ENCODE assay signal across 24 cellular contexts in the genomic region with DNA sequence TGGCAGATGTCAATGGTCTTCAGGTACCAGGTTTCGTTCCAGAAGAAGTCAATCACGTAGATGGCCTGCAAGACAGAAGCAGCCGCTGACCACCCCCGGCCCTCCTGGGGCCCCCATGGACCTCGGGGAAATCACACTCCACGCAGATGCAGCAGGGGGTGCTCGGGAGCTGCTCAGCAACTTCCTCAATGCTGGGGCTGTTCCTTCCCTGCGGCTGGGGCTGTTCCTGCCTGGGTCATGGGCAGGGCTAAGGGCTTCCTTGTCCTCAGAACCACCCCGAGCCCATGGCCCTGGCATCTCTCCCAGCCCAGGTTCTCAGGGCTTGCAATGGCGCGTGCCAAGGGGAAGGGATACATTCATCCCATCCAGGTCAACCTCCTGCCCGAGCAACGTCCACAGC. TPM values are rescaled to one million over a fixed set of nuclear protein-coding genes. Genes with fewer than 3 reads are reported as not detected.
DNase-seq lines count a peak whose midpoint lies in the region; ATAC-seq, FAIRE-seq and TF ChIP-seq lines count a peak whose summit lies in the region.
"Had no signal": no experiment of that assay in that cellular context is flagged by ENCODE, and none has a peak within 500 bp of the region (broad histone marks: within the 10 kb centered on the region; RNA-seq: fewer than 3 reads in every experiment).

No MANE protein-coding gene starts in this region.

- peaks cover 0 to 12% (median 7%) of the 10 kb centered on the region in 9 donors for H3K4me1 ChIP-seq in heart right ventricle
- H3K4me1 ChIP-seq in K562 (replicated peaks in 1 of 2; ENCODE audit: control insufficient read depth in 2 of 2, insufficient read depth in 2 of 2, low read length in 2 of 2), result peaks cover 9 to 15% of the 10 kb centered on the region in 2 experiments; a peak in 3 of 5 replicates
- peaks cover 0 to 1% of the 10 kb centered on the region in 2 donors for H3K4me1 ChIP-seq in neuronal stem cell (ENCODE audit: control insufficient read depth in 2 of 2, insufficient read depth in 1 of 2, low read depth in 1 of 2, low read length in 2 of 2)

- no peak for TF ChIP-seq EP300 in K562 (IDR thresholded peaks at IDR 0.05; ENCODE audit: low read length)

- no peak for FAIRE-seq in K562 (lab: Jason Lieb, UNC)
- FAIRE-seq: D721Med, GM12878, H54 had no signal

- H2BK15ac ChIP-seq in neuronal stem cell (ENCODE audit: low read length), result no peak overlapping the region

- H3K27ac ChIP-seq in heart right ventricle, result no peak overlapping the region
- no peak overlapping the region for H3K27ac ChIP-seq in K562 (ENCODE audit: extremely low read depth, low read depth, low read length)
- H3K27ac ChIP-seq in neuronal stem cell (replicated peaks; ENCODE audit: low read length), result no peak overlapping the region
- H3K27ac ChIP-seq: 22Rv1, PC-9, SK-N-MC had no signal

- POLR2A ChIA-PET in K562 (lab: Yijun Ruan, JAX), result interaction anchor here (3.6 kb wide), 1 partner anchor 10 kb away, joined by 26 read pairs; a partner anchor contains a TSS

- peaks cover 52% of the 10 kb centered on the region for H4K20me1 ChIP-seq in K562 (replicated peaks; ENCODE audit: control insufficient read depth, insufficient read depth, low read length)

- TF ChIP-seq POLR2A in K562 (conservative IDR thresholded peaks at IDR 0.05), result no peak

- no peaks in the 10 kb centered on the region for H3K9me3 ChIP-seq in heart right ventricle
- no peaks in the 10 kb centered on the region for H3K9me3 ChIP-seq in K562 (replicated peaks; ENCODE audit: control insufficient read depth, insufficient read depth, low read depth, low read length)
- no peaks in the 10 kb centered on the region for H3K9me3 ChIP-seq in neuronal stem cell (replicated peaks in 1 of 2; ENCODE audit: control insufficient read depth in 2 of 2, insufficient read depth in 1 of 2, low read depth in 1 of 2, low read length in 2 of 2)
- H3K9me3 ChIP-seq: MG63 had no signal

- CTCF ChIA-PET in K562 (lab: Yijun Ruan, JAX; ENCODE audit: low intra/inter-chr PET ratio), result no interaction called here

- in situ Hi-C loops in SK-MEL-5 (cut with HindIII; ENCODE audit: low pct_unique_long_range_greater_than_20kb, low sequenced_read_pairs) (no loop called here), K562 (cut with MboI) (no loop called here), GM13976 (cut with MboI; ENCODE audit: low sequenced_read_pairs, unreplicated experiment) (no loop called here)

- H2AFZ ChIP-seq in K562 (ENCODE audit: low read depth, low read length), result no peak overlapping the region
- H2AFZ ChIP-seq in neuronal stem cell (ENCODE audit: low read length), result no peak overlapping the region
- H2AFZ ChIP-seq: PC-9 had no signal

- intact Hi-C loops in cardiac septum (cut with DNase I) (no loop called here), heart right ventricle (cut with DNase I) (no loop called here), K562 (cut with micrococcal nuclease) (no loop called here)

- peaks cover 14% of the 10 kb centered on the region for H3K79me1 ChIP-seq in neuronal stem cell (ENCODE audit: low read depth, low read length)

- no peak overlapping the region for H3K23ac ChIP-seq in neuronal stem cell (ENCODE audit: low read depth, low read length, poor library complexity)

- no peak overlapping the region for H4K8ac ChIP-seq in neuronal stem cell (ENCODE audit: low read depth, low read length)

- no peak overlapping the region for H4K91ac ChIP-seq in neuronal stem cell (ENCODE audit: low read depth, low read length, poor library complexity)

- H3K79me2 ChIP-seq in K562 (ENCODE audit: control insufficient read depth, insufficient read depth, low read length), result no peaks in the 10 kb centered on the region; the same call in 2 of the 3 replicates

- H3K4ac ChIP-seq in neuronal stem cell (ENCODE audit: low read length), result no peak overlapping the region

- no peak overlapping the region for H2BK12ac ChIP-seq in neuronal stem cell (ENCODE audit: low read length)

- TF ChIP-seq CTCF in heart right ventricle (IDR thresholded peaks at IDR 0.05) (no peak), K562 (IDR thresholded peaks at IDR 0.05 in 2 of 3, conservative IDR thresholded peaks at IDR 0.05 in 1 of 3; ENCODE audit: insufficient read depth in 2 of 3, low read depth in 1 of 3, low read length in 3 of 3) (peak in 1 of 3 experiments; percentile 9; a peak in 1 of 6 replicates), GM13976 (IDR thresholded peaks at IDR 0.05; ENCODE audit: borderline replicate concordance, control extremely low read depth, extremely low read depth, insufficient read depth, missing control alignments) (no peak)

- no peak overlapping the region; a peak in 1 of 4 replicates for H3K9ac ChIP-seq in K562 (ENCODE audit: insufficient read depth in 1 of 2, low read depth in 2 of 2, low read length in 2 of 2)
- H3K9ac ChIP-seq in neuronal stem cell (ENCODE audit: low read depth, low read length, poor library complexity), result peak overlapping the region; percentile 15

- H3K4me3 ChIP-seq in heart right ventricle, result no peak overlapping the region
- no peak overlapping the region for H3K4me3 ChIP-seq in K562
- no peak overlapping the region for H3K4me3 ChIP-seq in neuronal stem cell (ENCODE audit: low read length in 2 of 2)
- H3K4me3 ChIP-seq: GM12878, MG63, PC-9, SK-N-MC had no signal

- no peak overlapping the region for H2BK5ac ChIP-seq in neuronal stem cell (ENCODE audit: low read length)

- H3K36me3 ChIP-seq in heart right ventricle (peaks cover 0 to 74% (median 16%) of the 10 kb centered on the region in 9 donors), K562 (ENCODE audit: control insufficient read depth, insufficient read depth, low read length) (peaks cover 86% of the 10 kb centered on the region), neuronal stem cell (replicated peaks in 1 of 2; ENCODE audit: control insufficient read depth in 2 of 2, insufficient read depth in 2 of 2, low read length in 2 of 2) (peaks cover 80 to 88% of the 10 kb centered on the region in 2 donors)
- H3K36me3 ChIP-seq: MG63 had no signal

- ATAC-seq in heart right ventricle (no peak), K562 (no peak)
- ATAC-seq: GM12878 had no signal

- H3K18ac ChIP-seq in neuronal stem cell (ENCODE audit: low read length), result no peak overlapping the region

- H3K9me1 ChIP-seq in K562 (ENCODE audit: control insufficient read depth, insufficient read depth, low read length), result peaks cover 5% of the 10 kb centered on the region

- TF ChIP-seq RAD21 in K562 (CRISPR knock-in tag; conservative IDR thresholded peaks at IDR 0.05 in 1 of 2, IDR thresholded peaks at IDR 0.05 in 1 of 2), result 0 out of 4 replicates have a peak, but pooled peaks of 1 of the 2 experiments have one; percentile 5

- no peak overlapping the region for H2BK120ac ChIP-seq in neuronal stem cell (ENCODE audit: low read depth, low read length)

- no peak overlapping the region for H3K4me2 ChIP-seq in K562 (ENCODE audit: insufficient read depth, low read length)
- H3K4me2 ChIP-seq in neuronal stem cell (ENCODE audit: insufficient read depth, low read length, poor library complexity, severe bottlenecking), result no peak overlapping the region
- H3K4me2 ChIP-seq: PC-9 had no signal

- no TSS peak for BruUV-seq in K562 (replicated peaks; lab: Mats Ljungman, UMichigan)

- 74 to 81% methylated on average over 13 of the region's 13 CpGs for WGBS in heart right ventricle, 2 donors
- WGBS in K562 (ENCODE audit: insufficient coverage, low coverage, missing lambda C conversion rate), result 83% methylated on average over 8 of the region's 13 CpGs
- WGBS in neuronal stem cell (ENCODE audit: extremely low coverage in 2 of 2, insufficient read length in 2 of 2, insufficient replicate concordance in 1 of 2), 2 donors, result no CpG with 5 or more reads among the region's 13 CpGs

- no peak overlapping the region for H3K14ac ChIP-seq in neuronal stem cell (ENCODE audit: low read length)

- no peaks in the 10 kb centered on the region for H3K27me3 ChIP-seq in heart right ventricle
- no peaks in the 10 kb centered on the region for H3K27me3 ChIP-seq in K562 (ENCODE audit: control insufficient read depth in 2 of 2, insufficient read depth in 2 of 2, low read length in 2 of 2)
- H3K27me3 ChIP-seq in neuronal stem cell (ENCODE audit: control insufficient read depth in 3 of 3, insufficient read depth in 3 of 3, low read depth in 1 of 3, low read length in 3 of 3), result no peaks in the 10 kb centered on the region
- H3K27me3 ChIP-seq: MG63 had no signal

- H2AK5ac ChIP-seq in neuronal stem cell (ENCODE audit: low read depth, low read length), result no peak overlapping the region

- DNase-seq in cardiac septum (ENCODE audit: low spot score) (peak; percentile 50), heart right ventricle (no peak), SK-MEL-5 (ENCODE audit: low read depth, low spot score) (peak; percentile 59), K562 (ENCODE audit: extremely low read depth in 1 of 4, low spot score in 3 of 4) (no peak), neuronal stem cell (ENCODE audit: low spot score) (no peak), GM13976 (ENCODE audit: low spot score) (no peak), RKO (ENCODE audit: low spot score) (no peak)
- no peak for DNase-seq in activated CD4-positive, CD25-positive, alpha-beta regulatory T cell (lab: John Stamatoyannopoulos, UW)
- DNase-seq: CD4-positive, CD25-positive, alpha-beta regulatory T cell; KBM-7; MG63; NCI-H2029 treated with DMSO at 0.1 percent for 48 hours; NCI-H446 treated with DMSO at 0.1 percent for 48 hours; NCI-H526; NCI-H82; NK-92 treated with Interleukin-12 subunit alpha and Interleukin-12 subunit beta, amount 100 ng/mL, for 24 hours; PC-9; SHP77 treated with DMSO at 0.1 percent for 48 hours; SW 1271 had no signal

RNA-seq across cellular contexts. Expression of a gene that starts 10.3 kb away (rescaled TPM):
- 31.2 TPM for total RNA-seq in cardiac septum
- total RNA-seq in heart right ventricle, result 10 to 100 TPM; 24.9 to 49.6 (median 31.0) TPM
- 10 to 100 TPM; 13.5 to 16.0 TPM for polyA plus RNA-seq in heart right ventricle
- 114 and 117 TPM in 2 replicates for total RNA-seq in SK-MEL-5 (2014; rRNA removed; shearing (Covaris generic))
- 118 and 123 TPM in 2 replicates for polyA plus RNA-seq in SK-MEL-5 (2015; cell fraction: cytosol; rRNA removed)
- 30.8 and 33.5 TPM in 2 replicates for polyA plus RNA-seq in SK-MEL-5 (2015; cell fraction: nucleus; rRNA removed)
- total RNA-seq in K562 (2011; cell fraction: chromatin; rRNA removed; ENCODE audit: low replicate concordance), result 183 and 461 TPM in 2 replicates
- 625 and 780 TPM in 2 replicates for total RNA-seq in K562 (2011; cell fraction: nucleolus; rRNA removed)
- total RNA-seq in K562 (2011; cell fraction: nucleoplasm; rRNA removed), result 410 and 462 TPM in 2 replicates
- total RNA-seq in K562 (2014; rRNA removed), result 96.8 and 126 TPM in 2 replicates
- total RNA-seq in K562 (2014; rRNA removed; fragmentation: Illumina TruSeq; extraction: Trizol), result 34.2 and 38.0 TPM in 2 replicates
- 45.5 and 48.0 TPM in 2 replicates for total RNA-seq in K562 (2015; rRNA removed; fragmentation: Illumina TruSeq; extraction: Trizol)
- 176 and 181 TPM in 2 replicates for total RNA-seq in K562 (2021)
- polyA plus RNA-seq in K562 (2011; rRNA removed), result 107 and 268 TPM in 2 replicates
- polyA plus RNA-seq in K562 (2011; cell fraction: cytosol; rRNA removed), result 249 and 261 TPM in 2 replicates
- polyA plus RNA-seq in K562 (2011; cell fraction: nucleus; rRNA removed), result 198 and 205 TPM in 2 replicates
- 92.0 and 179 TPM in 2 replicates for polyA plus RNA-seq in K562 (2012)
- 136 and 192 TPM in 2 replicates for polyA plus RNA-seq in K562 (2014; fragmentation: Illumina TruSeq; extraction: Trizol)
- polyA plus RNA-seq in K562 (2014; fragmentation: Nextera tagmentation; extraction: Ambion mirVana), result 10 to 100 TPM in 1 of 2 experiments, 1 to 10 TPM in 1; 8.4 to 14.5 TPM
- polyA plus RNA-seq in K562 (2014; rRNA removed), result 82.4 and 83.0 TPM in 2 replicates
- 91.4 and 116 TPM in 2 replicates for polyA minus RNA-seq in K562 (2011; rRNA and poly(A)+ RNA removed)
- polyA minus RNA-seq in K562 (2011; cell fraction: cytosol; rRNA and poly(A)+ RNA removed), result 249 and 302 TPM in 2 replicates
- polyA minus RNA-seq in K562 (2011; cell fraction: nucleus; rRNA and poly(A)+ RNA removed), result 51.8 and 90.1 TPM in 2 replicates
- polyA plus RNA-seq in neuronal stem cell (2013, experiment 1 of 2), result 138 TPM
- polyA plus RNA-seq in neuronal stem cell (2013, experiment 2 of 2), result 140 TPM

RNA-seq across cellular contexts. Expression of a gene that starts 15.1 kb away (rescaled TPM):
- total RNA-seq in cardiac septum (22.0 TPM), heart right ventricle (10 to 100 TPM; 13.4 to 31.4 (median 16.0) TPM), K562 (2014; rRNA removed) (44.5 and 53.6 TPM in 2 replicates), K562 (2014; rRNA removed; fragmentation: Illumina TruSeq; extraction: Trizol) (26.3 and 27.4 TPM in 2 replicates), K562 (2015; rRNA removed; fragmentation: Illumina TruSeq; extraction: Trizol) (41.7 and 42.8 TPM in 2 replicates), K562 (2021) (47.9 and 51.6 TPM in 2 replicates)
- polyA plus RNA-seq in heart right ventricle (10 to 100 TPM; 25.6 to 32.0 TPM), K562 (2011; rRNA removed) (43.2 and 51.7 TPM in 2 replicates), K562 (2014; fragmentation: Illumina TruSeq; extraction: Trizol) (40.3 and 42.1 TPM in 2 replicates), K562 (2014; fragmentation: Nextera tagmentation; extraction: Ambion mirVana) (10 to 100 TPM; 12.7 to 14.6 TPM), K562 (2014; rRNA removed) (54.0 and 57.3 TPM in 2 replicates)
- 127 and 130 TPM in 2 replicates for total RNA-seq in SK-MEL-5 (2014; rRNA removed; shearing (Covaris generic))
- polyA plus RNA-seq in SK-MEL-5 (2015; cell fraction: cytosol; rRNA removed), result 76.4 and 80.0 TPM in 2 replicates
- polyA plus RNA-seq in SK-MEL-5 (2015; cell fraction: nucleus; rRNA removed), result 715 and 746 TPM in 2 replicates
- 145 and 274 TPM in 2 replicates for total RNA-seq in K562 (2011; cell fraction: chromatin; rRNA removed; ENCODE audit: low replicate concordance)
- 145 TPM in 2 replicates for total RNA-seq in K562 (2011; cell fraction: nucleolus; rRNA removed)
- total RNA-seq in K562 (2011; cell fraction: nucleoplasm; rRNA removed), result 145 and 159 TPM in 2 replicates
- 39.6 and 42.6 TPM in 2 replicates for polyA plus RNA-seq in K562 (2011; cell fraction: cytosol; rRNA removed)
- polyA plus RNA-seq in K562 (2011; cell fraction: nucleus; rRNA removed), result 255 and 291 TPM in 2 replicates
- 53.2 and 78.7 TPM in 2 replicates for polyA plus RNA-seq in K562 (2012)
- 42.5 and 45.5 TPM in 2 replicates for polyA minus RNA-seq in K562 (2011; rRNA and poly(A)+ RNA removed)
- 18.2 and 28.0 TPM in 2 replicates for polyA minus RNA-seq in K562 (2011; cell fraction: cytosol; rRNA and poly(A)+ RNA removed)
- polyA minus RNA-seq in K562 (2011; cell fraction: nucleus; rRNA and poly(A)+ RNA removed), result 113 and 147 TPM in 2 replicates
- polyA plus RNA-seq in neuronal stem cell (2013, experiment 1 of 2), result 16.3 TPM
- polyA plus RNA-seq in neuronal stem cell (2013, experiment 2 of 2), result 16.8 TPM

Comparison
In these comparisons a context has a peak if more than half of its experiments do, and no peak if none do; other contexts are left out.
1. DNase-seq: peak in cardiac septum (single experiment) and SK-MEL-5 (single experiment); none in heart right ventricle (0 of 2), K562 (0 of 4), neuronal stem cell (single experiment), GM13976 (single experiment), RKO (single experiment) and activated CD4-positive, CD25-positive, alpha-beta regulatory T cell (0 of 4).